ENCODE assay signal across 26 cellular contexts in genomic region chr6:89574860-89575561, GRCh38.
A peak's percentile ranks its signal among the peaks of the same experiment; 100 is the strongest.
DNase-seq lines count a peak whose midpoint lies in the region; ATAC-seq, FAIRE-seq and TF ChIP-seq lines count a peak whose summit lies in the region.
"Had no signal": no experiment of that assay in that cellular context is flagged by ENCODE, and none has a peak within 500 bp of the region (broad histone marks: within the 10 kb centered on the region; RNA-seq: fewer than 3 reads in every experiment).

No MANE protein-coding gene starts in this region.

- H3K27me3 ChIP-seq in prostate gland (replicated peaks; ENCODE audit: insufficient read depth): no peaks in the 10 kb centered on the region
- H3K27me3 ChIP-seq: foreskin keratinocyte, ovary had no signal

- peak; percentile 62 to 66 for ATAC-seq in stimulated activated naive B cell treated with anti-CD40 and anti-IgM and Interleukin-4, amounts not matched to agents 10 μg/mL and 1 μg/mL and 100 μg/mL, for 72 hours (replicated peaks)
- ATAC-seq: activated CD4-positive, CD25-positive, alpha-beta regulatory T cell treated with anti-CD3 and anti-CD28 coated beads, Interleukin-2, amount 50 U/mL, for 24 hours; esophagus mucosa; foreskin keratinocyte; left colon; naive thymus-derived CD8-positive, alpha-beta T cell; right cardiac atrium had no signal

- peaks cover 7 to 20% of the 10 kb centered on the region in 2 donors for H3K4me1 Mint-ChIP-seq in stimulated activated naive B cell treated with anti-CD40 and anti-IgM and Interleukin-4, amounts not matched to agents 10 μg/mL and 1 μg/mL and 100 μg/mL, for 72 hours
- H3K4me1 Mint-ChIP-seq: CD4-positive, alpha-beta memory T cell had no signal

- H3K27me3 Mint-ChIP-seq in stimulated activated naive B cell treated with anti-CD40 and anti-IgM and Interleukin-4, amounts not matched to agents 10 μg/mL and 1 μg/mL and 100 μg/mL, for 72 hours: peaks cover 0 to 6% of the 10 kb centered on the region in 2 donors
- H3K27me3 Mint-ChIP-seq: naive thymus-derived CD8-positive, alpha-beta T cell had no signal

- peaks cover 0 to 2% of the 10 kb centered on the region in 2 donors for H3K9me3 Mint-ChIP-seq in stimulated activated naive B cell treated with anti-CD40 and anti-IgM and Interleukin-4, amounts not matched to agents 10 μg/mL and 1 μg/mL and 100 μg/mL, for 72 hours
- H3K9me3 Mint-ChIP-seq: CD4-positive, alpha-beta memory T cell; naive thymus-derived CD8-positive, alpha-beta T cell had no signal

- TF ChIP-seq POLR2A in NB4 (IDR thresholded peaks at IDR 0.05; ENCODE audit: extremely low read depth, insufficient read length) (no peak), prostate gland (IDR thresholded peaks at IDR 0.05) (no peak)

- H3K27ac Mint-ChIP-seq in stimulated activated naive B cell treated with anti-CD40 and anti-IgM and Interleukin-4, amounts not matched to agents 10 μg/mL and 1 μg/mL and 100 μg/mL, for 72 hours: no peak overlapping the region
- H3K27ac Mint-ChIP-seq: CD4-positive, alpha-beta memory T cell; naive thymus-derived CD8-positive, alpha-beta T cell had no signal

- H3K36me3 ChIP-seq in prostate gland: no peaks in the 10 kb centered on the region
- H3K36me3 ChIP-seq: ovary had no signal

- TF ChIP-seq CTCF in NB4 (IDR thresholded peaks at IDR 0.05; ENCODE audit: low read depth, low read length) (no peak), prostate gland (IDR thresholded peaks at IDR 0.05) (no peak)

- FAIRE-seq in GM19239 (lab: Jason Lieb, UNC): peak; percentile 42
- FAIRE-seq: colon, GM18507, RCC 7860 had no signal

- no peaks in the 10 kb centered on the region for H3K9me3 ChIP-seq in prostate gland
- H3K9me3 ChIP-seq: ovary had no signal

- H3K4me3 ChIP-seq in NB4 (ENCODE audit: low read depth, low read length) (no peak overlapping the region), prostate gland (no peak overlapping the region)
- H3K4me3 ChIP-seq: ovary had no signal

- H3K36me3 Mint-ChIP-seq in stimulated activated naive B cell treated with anti-CD40 and anti-IgM and Interleukin-4, amounts not matched to agents 10 μg/mL and 1 μg/mL and 100 μg/mL, for 72 hours: peaks cover 2 to 7% of the 10 kb centered on the region in 2 donors

- no peaks in the 10 kb centered on the region for H3K4me1 ChIP-seq in prostate gland (replicated peaks)
- H3K4me1 ChIP-seq: foreskin keratinocyte had no signal

- no peak overlapping the region for H3K27ac ChIP-seq in prostate gland
- H3K27ac ChIP-seq: foreskin keratinocyte, ovary had no signal

- no peak for DNase-seq in GM19239 (ENCODE audit: insufficient read length, low spot score)
- peak; percentile 45 for DNase-seq in NB4 (ENCODE audit: low read depth)
- DNase-seq in islet precursor cell: peak; percentile 83
- no peak for DNase-seq in stimulated activated naive B cell treated with anti-CD40 and anti-IgM and Interleukin-4, amounts not matched to agents 10 μg/mL and 1 μg/mL and 100 μg/mL, for 72 hours
- no peak for DNase-seq in medulla oblongata (ENCODE audit: extremely low spot score)
- no peak for DNase-seq in prostate gland (ENCODE audit: low spot score)
- no peak for DNase-seq in dermis blood vessel endothelial cell
- DNase-seq: activated gamma-delta T cell treated with Interleukin-2 at 50 U/mL for 16 hours; activated T-cell treated with anti-CD3 and anti-CD28 coated beads, Interleukin-2, amount 50 U/mL, for 1 hour; CD4-positive, alpha-beta memory T cell; effector memory CD4-positive, alpha-beta T cell; H7; left colon; naive thymus-derived CD8-positive, alpha-beta T cell; NCI-H1092 treated with DMSO at 0.1 percent for 48 hours; NCI-H1930; ovary; right cardiac atrium; stimulated activated CD4-positive, alpha-beta T cell treated with anti-CD3 and anti-CD28 coated beads, Interleukin-4, amount 100 ng/mL, for 4 hours; stimulated activated naive CD4-positive, alpha-beta T cell treated with Interleukin-2 at 50 U/mL for 16 hours had no signal

- intact Hi-C loops in prostate gland (cut with DNase I): no loop called here

- WGBS in prostate gland: 41% methylated on average over 2 of the region's 2 CpGs

- H3K4me3 Mint-ChIP-seq in stimulated activated naive B cell treated with anti-CD40 and anti-IgM and Interleukin-4, amounts not matched to agents 10 μg/mL and 1 μg/mL and 100 μg/mL, for 72 hours: no peak overlapping the region
- H3K4me3 Mint-ChIP-seq: CD4-positive, alpha-beta memory T cell; naive thymus-derived CD8-positive, alpha-beta T cell had no signal

Comparison
In these comparisons a context has a peak if more than half of its experiments do, and no peak if none do; other contexts are left out.
1. DNase-seq: peak in NB4 (single experiment) and islet precursor cell (single experiment); none in GM19239 (single experiment), stimulated activated naive B cell treated with anti-CD40 and anti-IgM and Interleukin-4, amounts not matched to agents 10 μg/mL and 1 μg/mL and 100 μg/mL, for 72 hours (single experiment), medulla oblongata (single experiment), prostate gland (single experiment) and dermis blood vessel endothelial cell (single experiment).